In genomic region chr2:118668431-118669424, GRCh38 we compare ENCODE assay signal across 12 cellular contexts.
DNase-seq lines count a peak whose midpoint lies in the region; ATAC-seq and TF ChIP-seq lines count a peak whose summit lies in the region.
"Had no signal": no experiment of that assay in that cellular context is flagged by ENCODE, and none has a peak within 500 bp of the region (broad histone marks: within the 10 kb centered on the region; RNA-seq: fewer than 3 reads in every experiment).

No MANE protein-coding gene starts in this region.

- no peak overlapping the region for H3K4me3 ChIP-seq in skeletal muscle cell (ENCODE audit: low read depth, low read length)
- H3K4me3 ChIP-seq: transverse colon had no signal

- ATAC-seq in foreskin keratinocyte, result peak; percentile 89
- no peak for ATAC-seq in HG02610 (IDR thresholded peaks at IDR 0.05; ENCODE audit: unreplicated experiment)
- ATAC-seq in HG02981 (IDR thresholded peaks at IDR 0.05; ENCODE audit: unreplicated experiment), result no peak
- ATAC-seq: left colon had no signal

- peak overlapping the region; percentile 47 for H3K27ac ChIP-seq in foreskin keratinocyte
- H3K27ac ChIP-seq: transverse colon had no signal

- DNase-seq in GM04503 (ENCODE audit: low read depth) (peak; percentile 98), SK-MEL-5 (ENCODE audit: low read depth, low spot score) (peak; percentile 61), foreskin keratinocyte (peak; percentile 56 to 81), skeletal muscle cell (ENCODE audit: low read depth) (peak; percentile 88), NCI-H1417 treated with DMSO at 0.1 percent for 48 hours (lab: John Stamatoyannopoulos, UW) (no peak), OCI-M2 (lab: John Stamatoyannopoulos, UW; ENCODE audit: unreplicated experiment) (no peak)
- DNase-seq: activated CD8-positive, alpha-beta memory T cell treated with anti-CD3 and anti-CD28 coated beads, Interleukin-2, amount 50 U/mL, for 4 hours; left colon; stimulated activated CD4-positive, alpha-beta T cell treated with anti-CD3 and anti-CD28 coated beads, Interleukin-2, amount 100 ng/mL, for 48 hours; transverse colon had no signal

- in situ Hi-C loops in SK-MEL-5 (cut with HindIII; ENCODE audit: low pct_unique_long_range_greater_than_20kb, low sequenced_read_pairs), result no loop called here

- no peaks in the 10 kb centered on the region for H3K27me3 ChIP-seq in foreskin keratinocyte
- H3K27me3 ChIP-seq: transverse colon had no signal

- no peaks in the 10 kb centered on the region for H3K4me1 ChIP-seq in foreskin keratinocyte

- TF ChIP-seq CTCF in foreskin keratinocyte (conservative IDR thresholded peaks at IDR 0.05), result no peak

Comparison
In these comparisons a context has a peak if more than half of its experiments do, and no peak if none do; other contexts are left out.
1. DNase-seq: peak in GM04503 (single experiment), SK-MEL-5 (single experiment), foreskin keratinocyte (2 of 2) and skeletal muscle cell (single experiment); none in NCI-H1417 treated with DMSO at 0.1 percent for 48 hours (single experiment) and OCI-M2 (single experiment).